29 cellular contexts compared by ENCODE assay signal in the genomic region with DNA sequence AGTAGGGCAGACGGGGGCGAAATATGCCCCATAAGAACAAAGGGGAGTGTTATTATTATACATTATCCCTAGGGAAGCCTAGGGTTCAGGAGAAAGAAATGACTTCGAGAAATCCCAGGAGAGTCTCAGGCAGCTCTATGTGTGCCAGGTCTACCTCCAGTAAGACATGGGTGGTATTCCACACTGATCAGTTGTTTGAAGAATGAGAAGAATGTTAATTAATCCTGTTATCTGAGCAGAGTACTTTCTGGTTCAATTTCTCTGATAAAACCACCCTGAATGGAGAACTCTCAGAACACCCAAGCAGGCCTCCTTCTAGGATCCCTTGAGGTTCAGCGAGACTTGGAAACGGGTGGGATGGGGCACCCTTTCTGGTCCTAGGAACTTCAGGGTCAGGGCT.
"Had no signal": no experiment of that assay in that cellular context is flagged by ENCODE, and none has a peak within 500 bp of the region (broad histone marks: within the 10 kb centered on the region; RNA-seq: fewer than 3 reads in every experiment).

No MANE protein-coding gene starts in this region.

- H3K36me3 Mint-ChIP-seq: naive B cell; naive thymus-derived CD8-positive, alpha-beta T cell; natural killer cell treated with Interleukin-12 subunit alpha and Interleukin-12 subunit beta and Interleukin-15 and Interleukin-18, amount 100 ng/mL, for 72 hours; stimulated activated effector memory CD8-positive, alpha-beta T cell treated with anti-CD3 and anti-CD28 coated beads, Interleukin-12 subunit alpha, Interleukin-12 subunit beta, amount 100 ng/mL, for 72 hours had no signal

- H3K36me3 ChIP-seq: neutrophil, pancreas, right lobe of liver, sigmoid colon, stomach, thoracic aorta, thyroid gland, tibial nerve, upper lobe of left lung, vagina had no signal

- ATAC-seq: naive thymus-derived CD8-positive, alpha-beta T cell; natural killer cell treated with Interleukin-12 subunit alpha and Interleukin-12 subunit beta and Interleukin-15 and Interleukin-18, amount 100 ng/mL, for 72 hours; psoas muscle; right cardiac atrium; right lobe of liver; stimulated activated effector memory CD8-positive, alpha-beta T cell treated with anti-CD3 and anti-CD28 coated beads, Interleukin-12 subunit alpha, Interleukin-12 subunit beta, amount 100 ng/mL, for 72 hours; stimulated activated naive B cell treated with anti-CD40 and anti-IgM and Interleukin-4, amounts not matched to agents 10 μg/mL and 1 μg/mL and 100 μg/mL, for 72 hours had no signal

- H3K9me3 ChIP-seq: neutrophil, pancreas, psoas muscle, right lobe of liver, sigmoid colon, stomach, thoracic aorta, thyroid gland, tibial nerve, upper lobe of left lung, vagina had no signal

- H3K4me3 ChIP-seq: pancreas, psoas muscle, right lobe of liver, sigmoid colon, stomach, thoracic aorta, thyroid gland, tibial nerve, upper lobe of left lung, vagina had no signal

- H3K9me3 Mint-ChIP-seq: naive thymus-derived CD8-positive, alpha-beta T cell; natural killer cell treated with Interleukin-12 subunit alpha and Interleukin-12 subunit beta and Interleukin-15 and Interleukin-18, amount 100 ng/mL, for 72 hours; nephron progenitor cell; neural crest cell; stimulated activated effector memory CD8-positive, alpha-beta T cell treated with anti-CD3 and anti-CD28 coated beads, Interleukin-12 subunit alpha, Interleukin-12 subunit beta, amount 100 ng/mL, for 72 hours had no signal

- H3K27me3 ChIP-seq: neutrophil, pancreas, right lobe of liver, sigmoid colon, thyroid gland, tibial nerve, upper lobe of left lung, vagina had no signal

- H3K4me1 Mint-ChIP-seq: naive B cell had no signal

- H3K27ac ChIP-seq: neutrophil, pancreas, psoas muscle, right lobe of liver, sigmoid colon, stomach, thoracic aorta, thyroid gland, tibial nerve, upper lobe of left lung, vagina had no signal

- H3K4me3 Mint-ChIP-seq: naive B cell; naive thymus-derived CD8-positive, alpha-beta T cell; natural killer cell treated with Interleukin-12 subunit alpha and Interleukin-12 subunit beta and Interleukin-15 and Interleukin-18, amount 100 ng/mL, for 72 hours; nephron progenitor cell; neural crest cell; stimulated activated effector memory CD8-positive, alpha-beta T cell treated with anti-CD3 and anti-CD28 coated beads, Interleukin-12 subunit alpha, Interleukin-12 subunit beta, amount 100 ng/mL, for 72 hours; stimulated activated naive B cell treated with anti-CD40 and anti-IgM and Interleukin-4, amounts not matched to agents 10 μg/mL and 1 μg/mL and 100 μg/mL, for 72 hours had no signal

- DNase-seq: naive B cell; naive thymus-derived CD8-positive, alpha-beta T cell; nephron progenitor cell; nucleus accumbens; pancreas; posterior cingulate gyrus; psoas muscle; right cardiac atrium; right lobe of liver; sigmoid colon; small intestine; stimulated activated CD4-positive, alpha-beta T cell treated with anti-CD3 and anti-CD28 coated beads, Interleukin-15, amount 100 ng/mL, for 24 hours; stimulated activated CD4-positive, alpha-beta T cell treated with anti-CD3 and anti-CD28 coated beads, Interleukin-2, amount 100 ng/mL, for 24 hours; stimulated activated CD4-positive, alpha-beta T cell treated with anti-CD3 and anti-CD28 coated beads, Interleukin-2, amount 100 ng/mL, for 48 hours; stimulated activated CD4-positive, alpha-beta T cell treated with anti-CD3 and anti-CD28 coated beads, Interleukin-4, amount 100 ng/mL, for 24 hours; stimulated activated naive B cell treated with anti-CD40 and anti-IgM and Interleukin-4, amounts not matched to agents 10 μg/mL and 1 μg/mL and 100 μg/mL, for 72 hours; stimulated activated naive CD4-positive, alpha-beta T cell treated with Interleukin-2 at 50 U/mL for 16 hours; stomach; thyroid gland; trophoblast cell; upper lobe of left lung had no signal

- H3K4me1 ChIP-seq: pancreas, psoas muscle, right lobe of liver, sigmoid colon, stomach, thyroid gland, tibial nerve, upper lobe of left lung, vagina had no signal

- H3K27ac Mint-ChIP-seq: naive B cell; naive thymus-derived CD8-positive, alpha-beta T cell; natural killer cell treated with Interleukin-12 subunit alpha and Interleukin-12 subunit beta and Interleukin-15 and Interleukin-18, amount 100 ng/mL, for 72 hours; progenitor cell of endocrine pancreas; stimulated activated effector memory CD8-positive, alpha-beta T cell treated with anti-CD3 and anti-CD28 coated beads, Interleukin-12 subunit alpha, Interleukin-12 subunit beta, amount 100 ng/mL, for 72 hours; stimulated activated naive B cell treated with anti-CD40 and anti-IgM and Interleukin-4, amounts not matched to agents 10 μg/mL and 1 μg/mL and 100 μg/mL, for 72 hours had no signal
